Comparison of ENCODE assay signal across 10 cellular contexts in genomic region chr12:15526033-15526432, GRCh38.
DNase-seq lines count a peak whose midpoint lies in the region; ATAC-seq, FAIRE-seq and TF ChIP-seq lines count a peak whose summit lies in the region.
"Had no signal": no experiment of that assay in that cellular context is flagged by ENCODE, and none has a peak within 500 bp of the region (broad histone marks: within the 10 kb centered on the region; RNA-seq: fewer than 3 reads in every experiment).

No MANE protein-coding gene starts in this region.

- H3K4me3 Mint-ChIP-seq in CD8-positive, alpha-beta memory T cell: no peak overlapping the region

- TF ChIP-seq POLR2A in GM12891 (IDR thresholded peaks at IDR 0.05; ENCODE audit: low read depth, low read length): no peak

- H3K27ac Mint-ChIP-seq in CD8-positive, alpha-beta memory T cell: no peak overlapping the region

- H3K27me3 Mint-ChIP-seq in CD8-positive, alpha-beta memory T cell: peaks cover 2 to 41% of the 10 kb centered on the region in 2 donors

- H3K36me3 ChIP-seq in CD8-positive, alpha-beta memory T cell (ENCODE audit: insufficient read depth, low read length): no peaks in the 10 kb centered on the region
- H3K36me3 ChIP-seq: ovary had no signal

- POLR2A ChIA-PET in CD8-positive, alpha-beta memory T cell (lab: Charles Lee): no interaction called here

- no peaks in the 10 kb centered on the region for H3K27me3 ChIP-seq in CD8-positive, alpha-beta memory T cell (ENCODE audit: insufficient read depth, low read length, poor library complexity, severe bottlenecking)
- H3K27me3 ChIP-seq: ovary had no signal

- FAIRE-seq in GM12891 (lab: Jason Lieb, UNC): peak; percentile 98
- FAIRE-seq: K562 had no signal

- ATAC-seq in GM21360 (IDR thresholded peaks at IDR 0.05; ENCODE audit: unreplicated experiment) (peak; percentile 100), HG03135 (IDR thresholded peaks at IDR 0.05; ENCODE audit: unreplicated experiment) (peak; percentile 100)
- ATAC-seq: K562 had no signal

- H3K9me3 ChIP-seq in CD8-positive, alpha-beta memory T cell (ENCODE audit: low read length): no peaks in the 10 kb centered on the region
- H3K9me3 ChIP-seq: ovary had no signal

- DNase-seq in GM12891 (ENCODE audit: insufficient read length, low spot score): no peak
- DNase-seq in SIG-M5 (lab: John Stamatoyannopoulos, UW): peak; percentile 42
- DNase-seq in CD8-positive, alpha-beta memory T cell: no peak
- DNase-seq in activated naive CD4-positive, alpha-beta T cell treated with anti-CD3 and anti-CD28 coated beads, Interleukin-2, amount 50 U/mL, for 16 hours: no peak
- no peak for DNase-seq in DMS 273 treated with DMSO at 0.1 percent for 48 hours (lab: John Stamatoyannopoulos, UW)
- no peak for DNase-seq in epidermal melanocyte (ENCODE audit: insufficient read length, low spot score)
- DNase-seq: ovary had no signal

- H3K36me3 Mint-ChIP-seq in CD8-positive, alpha-beta memory T cell: peaks cover 0 to 9% (median 0%) of the 10 kb centered on the region in 3 donors

- no peak overlapping the region for H3K4me3 ChIP-seq in CD8-positive, alpha-beta memory T cell (ENCODE audit: low read length)
- H3K4me3 ChIP-seq: K562, ovary had no signal

- no peaks in the 10 kb centered on the region for H3K4me1 ChIP-seq in CD8-positive, alpha-beta memory T cell (ENCODE audit: insufficient read depth, low read length)

- H3K4me1 Mint-ChIP-seq in CD8-positive, alpha-beta memory T cell: no peaks in the 10 kb centered on the region

- CTCF ChIA-PET in CD8-positive, alpha-beta memory T cell (lab: Charles Lee): no interaction called here

- H3K9me3 Mint-ChIP-seq in CD8-positive, alpha-beta memory T cell: peaks cover 0 to 15% (median 7%) of the 10 kb centered on the region in 5 donors

- H3K27ac ChIP-seq in CD8-positive, alpha-beta memory T cell (ENCODE audit: low read depth, low read length): no peak overlapping the region
- H3K27ac ChIP-seq: ovary had no signal

TF ChIP-seq in GM12891, 5 proteins besides CTCF, POLR2A, EP300 and RAD21:
- TF ChIP-seq POLR2AphosphoS5 (IDR thresholded peaks at IDR 0.05; ENCODE audit: low read depth, low read length) (no peak), POU2F2 (IDR thresholded peaks at IDR 0.05; ENCODE audit: low read depth, low read length) (no peak), SPI1 (IDR thresholded peaks at IDR 0.05; ENCODE audit: low read depth, low read length) (no peak)
